In genomic region chr19:3658823-3659745, GRCh38 we compare ENCODE assay signal across 28 cellular contexts. TPM values are rescaled to one million over a fixed set of nuclear protein-coding genes. Genes with fewer than 3 reads are reported as not detected.
"Had no signal": no experiment of that assay in that cellular context is flagged by ENCODE, and none has a peak within 500 bp of the region (broad histone marks: within the 10 kb centered on the region; RNA-seq: fewer than 3 reads in every experiment).

No MANE protein-coding gene starts in this region.

- ATAC-seq: activated CD4-positive, CD25-positive, alpha-beta regulatory T cell treated with anti-CD3 and anti-CD28 coated beads, Interleukin-2, amount 50 U/mL, for 24 hours; naive thymus-derived CD4-positive, alpha-beta T cell had no signal

- H3K4me3 ChIP-seq: esophagus squamous epithelium, pancreas, prostate gland, tibial nerve had no signal

- H3K9me3 ChIP-seq: esophagus squamous epithelium, pancreas, prostate gland, tibial nerve had no signal

- H3K4me1 ChIP-seq: pancreas, prostate gland, tibial nerve had no signal

- DNase-seq: activated CD4-positive, alpha-beta T cell treated with anti-CD3 and anti-CD28 coated beads for 48 hours; activated CD4-positive, alpha-beta T cell treated with anti-CD3 and anti-CD28 coated beads, Interleukin-2, amount 50 U/mL, for 48 hours; activated CD8-positive, alpha-beta memory T cell treated with anti-CD3 and anti-CD28 coated beads for 24 hours; activated effector memory CD4-positive, alpha-beta T cell treated with Interleukin-2 at 50 U/mL for 16 hours; activated naive CD4-positive, alpha-beta T cell treated with Interleukin-2 at 50 U/mL for 16 hours; brain microvascular endothelial cell; effector CD4-positive, alpha-beta T cell; esophagus squamous epithelium; foreskin melanocyte; islet precursor cell; left ventricle myocardium superior; naive thymus-derived CD4-positive, alpha-beta T cell; nucleus accumbens; retina; stimulated activated CD4-positive, alpha-beta T cell treated with anti-CD3 and anti-CD28 coated beads, Interleukin-15, amount 100 ng/mL, for 24 hours; stimulated activated naive CD4-positive, alpha-beta T cell had no signal

- FAIRE-seq: astrocyte, endometrium, pancreas, TTC549 had no signal

- H3K27me3 ChIP-seq: brain microvascular endothelial cell, esophagus squamous epithelium, pancreas, tibial nerve had no signal

- H3K27ac ChIP-seq: brain microvascular endothelial cell, epithelial cell of prostate, esophagus squamous epithelium, pancreas, prostate gland, tibial nerve, VCaP had no signal

RNA-seq across cellular contexts. Expression of gene TJP3, which starts 49.1 kb away (rescaled TPM):
- total RNA-seq: glomerular endothelial cell, lung microvascular endothelial cell had no signal

RNA-seq across cellular contexts. Expression of gene TBXA2R, which starts 52.4 kb away (rescaled TPM):
- polyA plus RNA-seq: neural cell had no signal
